Comparison of ENCODE assay signal across 2 cellular contexts in the genomic region with DNA sequence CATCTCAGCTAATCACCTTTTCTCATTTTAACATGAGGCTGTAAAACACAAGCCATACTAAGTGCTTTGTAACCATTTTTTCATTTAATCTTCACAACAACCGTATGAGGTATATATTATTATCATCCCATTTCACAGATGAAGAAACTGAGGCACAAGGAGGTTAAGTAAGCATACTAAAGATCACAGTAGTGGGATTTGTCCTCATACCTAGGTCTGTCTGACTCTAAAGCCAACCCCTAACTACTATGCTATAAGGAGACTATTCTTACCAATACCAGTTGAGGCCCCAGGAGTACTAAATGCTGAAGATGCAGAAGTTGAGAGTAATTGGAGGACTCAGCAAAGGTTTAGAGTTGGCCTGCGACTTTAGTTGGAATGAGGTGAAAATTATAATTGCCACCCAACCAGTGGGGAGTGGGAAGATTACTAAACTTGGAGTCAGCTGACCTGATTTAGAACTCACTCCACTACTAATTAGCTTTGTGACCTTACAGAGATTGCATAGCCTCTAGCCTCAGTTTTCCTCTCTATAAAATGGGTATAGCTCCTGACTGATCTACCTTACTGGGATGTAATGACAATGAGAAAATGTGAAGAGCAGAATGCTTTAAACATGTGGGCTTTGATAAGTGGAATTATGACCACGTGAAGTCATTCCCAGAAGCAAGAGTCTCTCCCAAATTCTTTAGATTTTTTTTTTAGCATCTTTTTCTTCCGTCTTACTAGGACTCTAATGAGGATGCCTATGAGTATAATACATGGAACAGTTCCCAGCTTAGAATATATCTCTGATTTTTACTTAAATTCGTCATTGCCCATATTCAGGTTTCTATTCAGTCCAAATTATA.
TF ChIP-seq lines count a peak whose summit lies in the region.

No MANE protein-coding gene starts in this region.

TF ChIP-seq in A549, 52 proteins besides CTCF, POLR2A, EP300 and RAD21:
- TF ChIP-seq MAX (IDR thresholded peaks at IDR 0.05) (no peak), BCL3 (IDR thresholded peaks at IDR 0.05) (no peak), GATA3 (IDR thresholded peaks at IDR 0.05; ENCODE audit: borderline replicate concordance) (no peak), USF2 (IDR thresholded peaks at IDR 0.05) (no peak), KDM1A (IDR thresholded peaks at IDR 0.05; ENCODE audit: low read depth) (0 out of 2 replicates have a peak, but pooled peaks have one; percentile 37)
- TF ChIP-seq, protein P1, sequence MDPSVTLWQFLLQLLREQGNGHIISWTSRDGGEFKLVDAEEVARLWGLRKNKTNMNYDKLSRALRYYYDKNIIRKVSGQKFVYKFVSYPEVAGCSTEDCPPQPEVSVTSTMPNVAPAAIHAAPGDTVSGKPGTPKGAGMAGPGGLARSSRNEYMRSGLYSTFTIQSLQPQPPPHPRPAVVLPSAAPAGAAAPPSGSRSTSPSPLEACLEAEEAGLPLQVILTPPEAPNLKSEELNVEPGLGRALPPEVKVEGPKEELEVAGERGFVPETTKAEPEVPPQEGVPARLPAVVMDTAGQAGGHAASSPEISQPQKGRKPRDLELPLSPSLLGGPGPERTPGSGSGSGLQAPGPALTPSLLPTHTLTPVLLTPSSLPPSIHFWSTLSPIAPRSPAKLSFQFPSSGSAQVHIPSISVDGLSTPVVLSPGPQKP (IDR thresholded peaks at IDR 0.05; ENCODE audit: low read depth, low read length), result no peak
TF ChIP-seq in A549: peak in this region for 1.

TF ChIP-seq in K562, 482 proteins besides CTCF, POLR2A, EP300 and RAD21:
- TF ChIP-seq ZNF354B (CRISPR knock-in tag; IDR thresholded peaks at IDR 0.05), result no peak
- no peak for TF ChIP-seq TAF7 (tag; IDR thresholded peaks at IDR 0.05)
- TF ChIP-seq CXXC5 (CRISPR knock-in tag; IDR thresholded peaks at IDR 0.05), result no peak
- peak; percentile 67 for TF ChIP-seq BCOR (IDR thresholded peaks at IDR 0.05)
- TF ChIP-seq RCOR1 (IDR thresholded peaks at IDR 0.05; ENCODE audit: borderline replicate concordance in 1 of 2, low read depth in 2 of 2, low read length in 2 of 2), result peak in 1 of 2 experiments; percentile 22; a peak in 1 of 4 replicates
- TF ChIP-seq BRF1 (IDR thresholded peaks at IDR 0.05; ENCODE audit: borderline replicate concordance, extremely low read depth, insufficient read length), result no peak
- TF ChIP-seq SUPT5H (IDR thresholded peaks at IDR 0.05), result no peak
- peak; percentile 77; the same call in 1 of the 2 replicates for TF ChIP-seq ESRRA (IDR thresholded peaks at IDR 0.05; ENCODE audit: borderline replicate concordance, low read depth)
- peak; percentile 65; the same call in 1 of the 2 replicates for TF ChIP-seq HDAC2 (IDR thresholded peaks at IDR 0.05)
- no peak for TF ChIP-seq PTTG1 (tag; IDR thresholded peaks at IDR 0.05; ENCODE audit: low read depth)
- 0 out of 2 replicates have a peak, but pooled peaks have one; percentile 11 for TF ChIP-seq MAFG (tag; conservative IDR thresholded peaks at IDR 0.05)
- no peak for TF ChIP-seq E2F8 (IDR thresholded peaks at IDR 0.05; ENCODE audit: low read depth, partially characterized antibody)
- peak; percentile 77 for TF ChIP-seq ADNP (tag; IDR thresholded peaks at IDR 0.05)
- TF ChIP-seq ZFP36 (IDR thresholded peaks at IDR 0.05; ENCODE audit: low read depth, low read length, partially characterized antibody), result no peak
- no peak for TF ChIP-seq POLR2G (IDR thresholded peaks at IDR 0.05; ENCODE audit: low read depth, low read length)
- no peak for TF ChIP-seq NCOA6 (IDR thresholded peaks at IDR 0.05)
- peak; percentile 95 for TF ChIP-seq RBM25 (IDR thresholded peaks at IDR 0.05; ENCODE audit: low read depth, low read length, severe bottlenecking)
- TF ChIP-seq JUNB (CRISPR knock-in tag; conservative IDR thresholded peaks at IDR 0.05), result no peak
- peak; percentile 81 for TF ChIP-seq CHD4 (IDR thresholded peaks at IDR 0.05; ENCODE audit: insufficient read depth, insufficient replicate concordance, low read depth, low read length, poor library complexity, severe bottlenecking)
- TF ChIP-seq JUND (IDR thresholded peaks at IDR 0.05; ENCODE audit: borderline replicate concordance, low read depth, low read length), result no peak
- no peak for TF ChIP-seq JUND (tag; IDR thresholded peaks at IDR 0.05; ENCODE audit: borderline replicate concordance, low read depth, low read length)
- peak; percentile 30 to 43; a peak in 1 of 4 replicates for TF ChIP-seq KDM1A (IDR thresholded peaks at IDR 0.05)
